Comparison of ENCODE assay signal across 10 cellular contexts in the genomic region with DNA sequence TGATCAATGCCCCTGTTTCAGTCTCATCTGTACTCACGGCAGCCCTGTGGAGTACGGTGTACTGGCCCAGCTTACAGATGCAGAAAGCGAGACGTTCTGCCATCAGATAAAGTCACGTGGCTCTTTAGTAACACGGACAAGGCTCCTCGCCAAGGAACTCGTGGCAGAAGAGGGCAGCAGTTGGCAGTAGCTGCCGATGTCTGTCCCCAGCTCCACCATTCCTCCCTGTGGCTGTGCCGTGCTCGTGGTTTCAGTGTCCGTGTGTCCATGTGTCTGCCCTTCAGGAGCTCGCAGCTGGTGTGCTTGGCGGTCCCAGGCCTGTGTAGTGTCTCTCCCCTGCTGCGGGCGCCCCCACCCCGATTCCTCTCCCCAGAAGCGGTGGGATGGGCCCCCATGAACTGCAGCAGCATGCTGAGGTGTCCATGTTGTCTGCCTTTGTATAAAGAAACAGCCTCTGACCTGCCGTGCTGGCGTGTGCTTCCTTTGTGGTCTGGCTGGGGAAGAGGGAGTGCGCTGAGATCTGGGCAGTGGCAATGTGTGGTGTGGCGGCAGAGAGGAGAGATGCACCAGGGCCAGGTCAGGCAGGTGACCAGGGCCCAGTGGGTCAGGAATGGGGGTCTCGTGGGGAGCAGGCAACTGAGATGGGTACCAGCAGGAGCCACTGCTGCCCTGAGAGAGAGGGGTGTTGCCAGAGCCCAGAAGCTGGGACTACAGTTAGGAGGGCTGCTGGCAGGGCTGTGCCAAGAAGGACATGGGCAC. TPM values are rescaled to one million over a fixed set of nuclear protein-coding genes. Genes with fewer than 3 reads are reported as not detected.
DNase-seq lines count a peak whose midpoint lies in the region; ATAC-seq and TF ChIP-seq lines count a peak whose summit lies in the region.
"Had no signal": no experiment of that assay in that cellular context is flagged by ENCODE, and none has a peak within 500 bp of the region (broad histone marks: within the 10 kb centered on the region; RNA-seq: fewer than 3 reads in every experiment).

No MANE protein-coding gene starts in this region.

- POLR2A ChIA-PET in activated CD4-positive, alpha-beta T cell treated with anti-CD3 and anti-CD28 coated beads, Interleukin-2, amount 10 ng/mL, durations not matched to agents 7 days and 5 days (lab: Charles Lee), result no interaction called here

- no peak for ATAC-seq in lung (ENCODE audit: insufficient read depth, low FRiP score)

- H3K9me3 ChIP-seq in lung (ENCODE audit: control insufficient read depth in 2 of 2, insufficient read depth in 1 of 2, low read length in 1 of 2), result no peaks in the 10 kb centered on the region

- peak overlapping the region in 1 of 2 donors; percentile 14 for H3K27ac ChIP-seq in lung (ENCODE audit: low read depth in 1 of 2, low read length in 1 of 2)

- CTCF ChIA-PET in activated CD4-positive, alpha-beta T cell treated with anti-CD3 and anti-CD28 coated beads, Interleukin-2, amount 10 ng/mL, durations not matched to agents 7 days and 5 days (lab: Charles Lee), result interaction anchor here (1.1 to 1.4 kb wide), 2 partner anchors 9 to 10 kb away, joined by 3 to 4 read pairs; no protein-coding TSS in a partner anchor

- H3K4me3 Mint-ChIP-seq in activated CD4-positive, alpha-beta T cell treated with anti-CD3 and anti-CD28 coated beads, Interleukin-2, amount 10 ng/mL, durations not matched to agents 7 days and 5 days, result no peak overlapping the region
- peak overlapping the region; percentile 43 for H3K4me3 Mint-ChIP-seq in type B pancreatic cell

- no peaks in the 10 kb centered on the region for H3K4me1 Mint-ChIP-seq in activated CD4-positive, alpha-beta T cell treated with anti-CD3 and anti-CD28 coated beads, Interleukin-2, amount 10 ng/mL, durations not matched to agents 7 days and 5 days
- H3K4me1 Mint-ChIP-seq in type B pancreatic cell (ENCODE audit: unreplicated experiment), result peaks cover 10% of the 10 kb centered on the region

- TF ChIP-seq CTCF in lung (IDR thresholded peaks at IDR 0.05; ENCODE audit: control extremely low read depth, extremely low read depth) (no peak), type B pancreatic cell (conservative IDR thresholded peaks at IDR 0.05) (no peak)

- H3K27me3 ChIP-seq in lung (ENCODE audit: control insufficient read depth, insufficient read depth), result no peaks in the 10 kb centered on the region

- H3K27ac Mint-ChIP-seq in activated CD4-positive, alpha-beta T cell treated with anti-CD3 and anti-CD28 coated beads, Interleukin-2, amount 10 ng/mL, durations not matched to agents 7 days and 5 days, result peak overlapping the region; percentile 19
- peak overlapping the region; percentile 50 for H3K27ac Mint-ChIP-seq in type B pancreatic cell

- DNase-seq in activated CD4-positive, alpha-beta T cell treated with anti-CD3 and anti-CD28 coated beads, Interleukin-2, amount 10 ng/mL, durations not matched to agents 7 days and 5 days, result no peak
- DNase-seq in activated CD4-positive, alpha-beta T cell treated with anti-CD3 and anti-CD28 coated beads for 4 hours, result no peak
- peak; percentile 69 for DNase-seq in cerebellar cortex (ENCODE audit: low spot score)
- DNase-seq in lung (ENCODE audit: low spot score), result peak; percentile 54
- no peak for DNase-seq in type B pancreatic cell (ENCODE audit: extremely low spot score, unreplicated experiment)
- no peak for DNase-seq in stimulated activated CD4-positive, alpha-beta T cell treated with anti-CD3 and anti-CD28 coated beads, Interleukin-1b, Interleukin-23, amount 100 ng/mL, for 48 hours
- no peak for DNase-seq in activated CD8-positive, alpha-beta memory T cell treated with anti-CD3 and anti-CD28 coated beads, Interleukin-2, amount 50 U/mL, for 48 hours
- no peak for DNase-seq in SKM-1 (lab: John Stamatoyannopoulos, UW; ENCODE audit: unreplicated experiment)
- DNase-seq: naive thymus-derived CD8-positive, alpha-beta T cell; stimulated activated CD4-positive, alpha-beta T cell treated with anti-CD3 and anti-CD28 coated beads, Interleukin-4, amount 100 ng/mL, for 1 hour had no signal

- H3K36me3 ChIP-seq in lung (ENCODE audit: control insufficient read depth in 2 of 2, insufficient read depth in 2 of 2, low read length in 2 of 2), result peaks cover 0 to 42% of the 10 kb centered on the region in 2 donors

- 73% methylated on average over 23 of the region's 23 CpGs for WGBS in lung, 2 donors

- H3K9me3 Mint-ChIP-seq in activated CD4-positive, alpha-beta T cell treated with anti-CD3 and anti-CD28 coated beads, Interleukin-2, amount 10 ng/mL, durations not matched to agents 7 days and 5 days, result no peaks in the 10 kb centered on the region
- no peaks in the 10 kb centered on the region for H3K9me3 Mint-ChIP-seq in type B pancreatic cell
- H3K9me3 Mint-ChIP-seq: naive thymus-derived CD8-positive, alpha-beta T cell had no signal

- H3K36me3 Mint-ChIP-seq in activated CD4-positive, alpha-beta T cell treated with anti-CD3 and anti-CD28 coated beads, Interleukin-2, amount 10 ng/mL, durations not matched to agents 7 days and 5 days (ENCODE audit: low read depth), result peaks cover 11% of the 10 kb centered on the region
- peaks cover 10% of the 10 kb centered on the region for H3K36me3 Mint-ChIP-seq in type B pancreatic cell

- no peaks in the 10 kb centered on the region for H3K27me3 Mint-ChIP-seq in activated CD4-positive, alpha-beta T cell treated with anti-CD3 and anti-CD28 coated beads, Interleukin-2, amount 10 ng/mL, durations not matched to agents 7 days and 5 days
- no peaks in the 10 kb centered on the region for H3K27me3 Mint-ChIP-seq in type B pancreatic cell
- H3K27me3 Mint-ChIP-seq: naive thymus-derived CD8-positive, alpha-beta T cell had no signal

- peaks cover 0 to 6% of the 10 kb centered on the region in 2 donors for H3K4me1 ChIP-seq in lung (ENCODE audit: control insufficient read depth in 2 of 2, insufficient read depth in 2 of 2, low read length in 2 of 2)

- no peak overlapping the region for H3K4me3 ChIP-seq in lung

RNA-seq across cellular contexts. Expression of a gene that starts 9.8 kb away (rescaled TPM):
- 10 to 100 TPM; 21.1 to 21.8 TPM for total RNA-seq in activated CD4-positive, alpha-beta T cell treated with anti-CD3 and anti-CD28 coated beads, Interleukin-2, amount 10 ng/mL, durations not matched to agents 7 days and 5 days
- total RNA-seq in lung (100 to 1,000 TPM in 1 of 2 donors, 10 to 100 TPM in 1; 25.1 to 102 TPM), type B pancreatic cell (ENCODE audit: low replicate concordance) (73.5 and 75.1 TPM in 2 replicates)
- 10 to 100 TPM; 67.0 to 97.1 TPM for polyA plus RNA-seq in lung

RNA-seq across cellular contexts. Expression of a gene that starts 26.3 kb away (rescaled TPM):
- 10 to 100 TPM; 29.9 to 37.1 TPM for total RNA-seq in activated CD4-positive, alpha-beta T cell treated with anti-CD3 and anti-CD28 coated beads, Interleukin-2, amount 10 ng/mL, durations not matched to agents 7 days and 5 days
- total RNA-seq in lung (100 to 1,000 TPM; 111 to 284 TPM), type B pancreatic cell (ENCODE audit: low replicate concordance) (122 and 153 TPM in 2 replicates)
- 100 to 1,000 TPM; 243 to 305 TPM for polyA plus RNA-seq in lung

Comparison
In these comparisons a context has a peak if more than half of its experiments do, and no peak if none do; other contexts are left out.
1. DNase-seq: peak in cerebellar cortex (single experiment) and lung (single experiment); none in activated CD4-positive, alpha-beta T cell treated with anti-CD3 and anti-CD28 coated beads, Interleukin-2, amount 10 ng/mL, durations not matched to agents 7 days and 5 days (single experiment), activated CD4-positive, alpha-beta T cell treated with anti-CD3 and anti-CD28 coated beads for 4 hours (0 of 2), type B pancreatic cell (single experiment), stimulated activated CD4-positive, alpha-beta T cell treated with anti-CD3 and anti-CD28 coated beads, Interleukin-1b, Interleukin-23, amount 100 ng/mL, for 48 hours (single experiment), activated CD8-positive, alpha-beta memory T cell treated with anti-CD3 and anti-CD28 coated beads, Interleukin-2, amount 50 U/mL, for 48 hours (single experiment) and SKM-1 (single experiment).